In the genomic region with DNA sequence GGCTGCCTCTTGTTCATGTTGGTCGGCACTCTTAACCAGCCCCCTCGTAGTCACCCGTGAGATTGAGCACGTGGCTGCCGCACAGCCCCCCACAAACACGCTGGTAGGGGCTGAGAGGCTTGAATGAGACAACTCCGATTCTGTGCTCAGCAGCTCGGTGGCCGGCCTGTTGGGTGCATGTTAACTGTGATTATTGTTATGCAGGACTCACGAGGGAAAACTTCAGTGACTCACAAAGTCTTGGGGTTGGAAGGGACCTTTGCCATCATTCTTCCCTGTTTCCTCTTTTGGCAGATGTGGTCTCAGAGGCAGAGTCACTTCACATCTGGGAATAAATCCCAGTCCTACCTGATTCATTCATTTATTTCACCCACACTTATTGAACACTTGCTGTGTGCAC, we compare ENCODE assay signal across 12 cellular contexts.
DNase-seq lines count a peak whose midpoint lies in the region; ATAC-seq and TF ChIP-seq lines count a peak whose summit lies in the region.
"Had no signal": no experiment of that assay in that cellular context is flagged by ENCODE, and none has a peak within 500 bp of the region (broad histone marks: within the 10 kb centered on the region; RNA-seq: fewer than 3 reads in every experiment).

No MANE protein-coding gene starts in this region.

- TF ChIP-seq CTCF in WTC11 (IDR thresholded peaks at IDR 0.05) (no peak), gastroesophageal sphincter (IDR thresholded peaks at IDR 0.05) (no peak)

- no peak for TF ChIP-seq POLR2A in gastroesophageal sphincter (IDR thresholded peaks at IDR 0.05)

- no peaks in the 10 kb centered on the region for H3K36me3 ChIP-seq in gastroesophageal sphincter
- H3K36me3 ChIP-seq in stomach smooth muscle (ENCODE audit: control insufficient read depth in 2 of 2, insufficient read depth in 2 of 2, low read length in 2 of 2), result no peaks in the 10 kb centered on the region

- peaks cover 25% of the 10 kb centered on the region for H3K4me1 Mint-ChIP-seq in WTC11
- H3K4me1 Mint-ChIP-seq: CD4-positive, alpha-beta memory T cell had no signal

- H3K9me3 ChIP-seq in gastroesophageal sphincter (no peaks in the 10 kb centered on the region), stomach smooth muscle (ENCODE audit: control insufficient read depth in 2 of 2, low read length in 2 of 2) (no peaks in the 10 kb centered on the region)

- peak; percentile 16; the same call in 1 of the 2 replicates for ATAC-seq in WTC11
- ATAC-seq in gastroesophageal sphincter, result no peak
- ATAC-seq in HG02884 (IDR thresholded peaks at IDR 0.05; ENCODE audit: unreplicated experiment), result no peak
- ATAC-seq in GM21447 (IDR thresholded peaks at IDR 0.05; ENCODE audit: unreplicated experiment), result no peak
- ATAC-seq: activated naive CD4-positive, alpha-beta T cell treated with anti-CD3 and anti-CD28 coated beads, Interleukin-2, amount 50 U/mL, for 72 hours; naive thymus-derived CD8-positive, alpha-beta T cell had no signal

- H3K27ac Mint-ChIP-seq in WTC11, result 0 out of 2 replicates have a peak overlapping the region, but pooled peaks have one; percentile 52
- H3K27ac Mint-ChIP-seq: activated naive CD4-positive, alpha-beta T cell treated with anti-CD3 and anti-CD28 coated beads, Interleukin-2, amount 50 U/mL, for 72 hours; CD4-positive, alpha-beta memory T cell; naive thymus-derived CD8-positive, alpha-beta T cell had no signal

- CTCF ChIA-PET in WTC11 (lab: Charles Lee), result interaction anchor here (1.3 to 1.4 kb wide), 2 partner anchors 8 to 75 kb away, joined by 4 read pairs; partner anchors contain the start of gene ADAMTS15

- no peak for TF ChIP-seq EP300 in gastroesophageal sphincter (IDR thresholded peaks at IDR 0.05)

- no peak overlapping the region for H3K4me3 Mint-ChIP-seq in WTC11
- H3K4me3 Mint-ChIP-seq: CD4-positive, alpha-beta memory T cell; naive thymus-derived CD8-positive, alpha-beta T cell had no signal

- H3K27ac ChIP-seq in gastroesophageal sphincter (peak overlapping the region in 3 of 4 donors; percentile 77 to 88 (median 80)), stomach smooth muscle (ENCODE audit: low read length) (peak overlapping the region; percentile 41)

- H3K4me1 ChIP-seq in gastroesophageal sphincter (peaks cover 0 to 20% (median 15%) of the 10 kb centered on the region in 3 donors), stomach smooth muscle (ENCODE audit: control insufficient read depth, insufficient read depth, low read length) (peaks cover 20% of the 10 kb centered on the region)

- H3K9me3 Mint-ChIP-seq in WTC11, result 0 out of 2 replicates have a peak, but pooled peaks cover 2% of the 10 kb centered on the region
- H3K9me3 Mint-ChIP-seq: activated naive CD4-positive, alpha-beta T cell treated with anti-CD3 and anti-CD28 coated beads, Interleukin-2, amount 50 U/mL, for 72 hours; CD4-positive, alpha-beta memory T cell; naive thymus-derived CD8-positive, alpha-beta T cell had no signal

- no peaks in the 10 kb centered on the region for H3K27me3 ChIP-seq in gastroesophageal sphincter
- no peaks in the 10 kb centered on the region for H3K27me3 ChIP-seq in stomach smooth muscle (ENCODE audit: control insufficient read depth in 1 of 2, insufficient read depth in 2 of 2, low read length in 2 of 2)

- POLR2A ChIA-PET in WTC11 (lab: Charles Lee), result no interaction called here

- H3K9ac ChIP-seq in stomach smooth muscle (ENCODE audit: low read length in 2 of 2), result no peak overlapping the region

- no peaks in the 10 kb centered on the region for H3K36me3 Mint-ChIP-seq in WTC11
- H3K36me3 Mint-ChIP-seq: activated naive CD4-positive, alpha-beta T cell treated with anti-CD3 and anti-CD28 coated beads, Interleukin-2, amount 50 U/mL, for 72 hours; CD4-positive, alpha-beta memory T cell; naive thymus-derived CD8-positive, alpha-beta T cell had no signal

- peak; percentile 87 for DNase-seq in EL
- no peak for DNase-seq in WTC11 (ENCODE audit: low spot score)
- no peak for DNase-seq in NCI-H1105 (lab: John Stamatoyannopoulos, UW)
- no peak for DNase-seq in OCI-M1 (lab: John Stamatoyannopoulos, UW)
- DNase-seq: CD4-positive, alpha-beta memory T cell; naive thymus-derived CD8-positive, alpha-beta T cell; NCI-H1417 treated with DMSO at 0.1 percent for 48 hours had no signal

- H3K4me3 ChIP-seq in gastroesophageal sphincter, result no peak overlapping the region
- no peak overlapping the region for H3K4me3 ChIP-seq in stomach smooth muscle (ENCODE audit: low read length in 2 of 2)

- 72 to 80% methylated on average over 1 to 8 of the region's 10 CpGs for WGBS in gastroesophageal sphincter (ENCODE audit: low coverage in 1 of 2), 2 donors

- H3K27me3 Mint-ChIP-seq in WTC11 (ENCODE audit: low read depth), result peaks cover 3% of the 10 kb centered on the region; the same call in 1 of the 2 replicates

TF ChIP-seq in WTC11, 78 proteins besides CTCF, POLR2A, EP300 and RAD21:
- no peak for TF ChIP-seq GTF2I (CRISPR knock-in tag; conservative IDR thresholded peaks at IDR 0.05)
- TF ChIP-seq FOXP1 (CRISPR knock-in tag; IDR thresholded peaks at IDR 0.05; ENCODE audit: borderline replicate concordance), result no peak
- no peak for TF ChIP-seq ZNF423 (CRISPR knock-in tag; IDR thresholded peaks at IDR 0.05)
- TF ChIP-seq RORB (CRISPR knock-in tag; IDR thresholded peaks at IDR 0.05), result no peak
- TF ChIP-seq RELA (CRISPR knock-in tag; IDR thresholded peaks at IDR 0.05; ENCODE audit: borderline replicate concordance), result no peak
- no peak for TF ChIP-seq TP53 (CRISPR knock-in tag; IDR thresholded peaks at IDR 0.05)
- TF ChIP-seq ZNF416 (CRISPR knock-in tag; IDR thresholded peaks at IDR 0.05), result no peak
- TF ChIP-seq ZNF138 (CRISPR knock-in tag; conservative IDR thresholded peaks at IDR 0.05), result no peak
- TF ChIP-seq E2F4 (CRISPR knock-in tag; IDR thresholded peaks at IDR 0.05; ENCODE audit: borderline replicate concordance, low read depth), result no peak
- TF ChIP-seq NR2C2 (CRISPR knock-in tag; IDR thresholded peaks at IDR 0.05), result no peak
- TF ChIP-seq ZNF396 (CRISPR knock-in tag; IDR thresholded peaks at IDR 0.05; ENCODE audit: borderline replicate concordance), result no peak
- TF ChIP-seq GABPB1 (CRISPR knock-in tag; IDR thresholded peaks at IDR 0.05), result no peak
- no peak for TF ChIP-seq IRF1 (CRISPR knock-in tag; IDR thresholded peaks at IDR 0.05)
- TF ChIP-seq, protein P1, sequence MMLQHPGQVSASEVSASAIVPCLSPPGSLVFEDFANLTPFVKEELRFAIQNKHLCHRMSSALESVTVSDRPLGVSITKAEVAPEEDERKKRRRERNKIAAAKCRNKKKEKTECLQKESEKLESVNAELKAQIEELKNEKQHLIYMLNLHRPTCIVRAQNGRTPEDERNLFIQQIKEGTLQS (CRISPR knock-in tag; conservative IDR thresholded peaks at IDR 0.05), result no peak
- no peak for TF ChIP-seq CREM (CRISPR knock-in tag; IDR thresholded peaks at IDR 0.05)
- no peak for TF ChIP-seq AR (CRISPR knock-in tag; IDR thresholded peaks at IDR 0.05)
